8 cellular contexts compared by ENCODE assay signal in genomic region chr10:22550732-22551131, GRCh38.
A peak's percentile ranks its signal among the peaks of the same experiment; 100 is the strongest.
DNase-seq lines count a peak whose midpoint lies in the region; ATAC-seq and TF ChIP-seq lines count a peak whose summit lies in the region.

No MANE protein-coding gene starts in this region.

- DNase-seq in GM12865 (ENCODE audit: low read depth) = peak; percentile 62
- DNase-seq in OCI-LY7 (ENCODE audit: low spot score) = peak; percentile 58
- peak in 38 of 42 donors; percentile 23 to 86 (median 60) for DNase-seq in head of caudate nucleus
- DNase-seq in stimulated activated CD4-positive, alpha-beta T cell treated with anti-CD3 and anti-CD28 coated beads, Interleukin-15, amount 100 ng/mL, for 1 hour (ENCODE audit: low read depth in 1 of 2, low spot score in 1 of 2) = peak; percentile 42 to 58
- no peak for DNase-seq in dedifferentiated amniotic fluid mesenchymal stem cell (ENCODE audit: extremely low spot score)

- H3K27ac Mint-ChIP-seq in activated T-helper 17 cell treated with anti-CD3 and anti-CD28 coated beads, Interleukin-2, amount 50 U/mL, for 72 hours = peak overlapping the region; percentile 52

- peaks cover 94% of the 10 kb centered on the region for H3K36me3 Mint-ChIP-seq in activated T-helper 17 cell treated with anti-CD3 and anti-CD28 coated beads, Interleukin-2, amount 50 U/mL, for 72 hours (ENCODE audit: low read depth)

- H3K9me3 Mint-ChIP-seq in activated T-helper 17 cell treated with anti-CD3 and anti-CD28 coated beads, Interleukin-2, amount 50 U/mL, for 72 hours = no peaks in the 10 kb centered on the region

- TF ChIP-seq CTCF in GM12865 (IDR thresholded peaks at IDR 0.05; ENCODE audit: insufficient read depth, low read depth, low read length, missing control alignments) = peak; percentile 45
- TF ChIP-seq CTCF in OCI-LY7 (conservative IDR thresholded peaks at IDR 0.05; ENCODE audit: low read length) = peak; percentile 89

- no peaks in the 10 kb centered on the region for H3K9me2 ChIP-seq in OCI-LY7 (ENCODE audit: insufficient read depth, low read length)

- H3K36me3 ChIP-seq in OCI-LY7 (ENCODE audit: insufficient read depth, low read length) = peaks cover 19% of the 10 kb centered on the region

- BruUV-seq in OCI-LY7 (replicated peaks; lab: Mats Ljungman, UMichigan) = no TSS peak

- POLR2A ChIA-PET in OCI-LY7 (lab: Charles Lee) = interaction anchor here (0.6 kb wide), 1 partner anchor 65 kb away, joined by 3 read pairs; no protein-coding TSS in a partner anchor

- H3K9me3 ChIP-seq in OCI-LY7 (ENCODE audit: low read length) = no peaks in the 10 kb centered on the region

- no peak for ATAC-seq in activated T-helper 17 cell treated with anti-CD3 and anti-CD28 coated beads, Interleukin-2, amount 50 U/mL, for 72 hours (replicated peaks)
- ATAC-seq in GM19035 (IDR thresholded peaks at IDR 0.05; ENCODE audit: unreplicated experiment) (no peak), HG03095 (IDR thresholded peaks at IDR 0.05; ENCODE audit: unreplicated experiment) (no peak)

- no peaks in the 10 kb centered on the region for H3K4me1 ChIP-seq in OCI-LY7 (ENCODE audit: insufficient read depth, low read length, poor library complexity, severe bottlenecking)

- intact Hi-C loops in OCI-LY7 (cut with micrococcal nuclease; ENCODE audit: unreplicated experiment) = no loop called here
- intact Hi-C loops in head of caudate nucleus (cut with DNase I) = no loop called here

- H2AFZ ChIP-seq in OCI-LY7 (ENCODE audit: low read length) = no peak overlapping the region

- H3K4me3 ChIP-seq in GM12865 (ENCODE audit: low read depth, low read length) = no peak overlapping the region
- no peak overlapping the region for H3K4me3 ChIP-seq in OCI-LY7 (ENCODE audit: low read depth, low read length, poor library complexity, severe bottlenecking)

- H3K4me3 Mint-ChIP-seq in activated T-helper 17 cell treated with anti-CD3 and anti-CD28 coated beads, Interleukin-2, amount 50 U/mL, for 72 hours = no peak overlapping the region

- H3K27me3 Mint-ChIP-seq in activated T-helper 17 cell treated with anti-CD3 and anti-CD28 coated beads, Interleukin-2, amount 50 U/mL, for 72 hours = no peaks in the 10 kb centered on the region

- no peaks in the 10 kb centered on the region for H3K79me2 ChIP-seq in OCI-LY7 (ENCODE audit: insufficient read depth, low read depth, low read length)

- H3K27ac ChIP-seq in OCI-LY7 (ENCODE audit: low read depth, low read length, poor library complexity, severe bottlenecking) = no peak overlapping the region

- CTCF ChIA-PET in OCI-LY7 (lab: Charles Lee; ENCODE audit: unreplicated experiment) = no interaction called here

- H4K20me1 ChIP-seq in OCI-LY7 (ENCODE audit: insufficient read depth, low read length) = no peaks in the 10 kb centered on the region

- H3K4me1 Mint-ChIP-seq in activated T-helper 17 cell treated with anti-CD3 and anti-CD28 coated beads, Interleukin-2, amount 50 U/mL, for 72 hours = peaks cover 13% of the 10 kb centered on the region

- H3K4me2 ChIP-seq in OCI-LY7 (ENCODE audit: low read length) = no peak overlapping the region
